Comparison of ENCODE assay signal across 1 cellular context in genomic region chr7:4800926-4801838, GRCh38.
TF ChIP-seq lines count a peak whose summit lies in the region.

No MANE protein-coding gene starts in this region.

TF ChIP-seq in HEK293, 187 proteins besides CTCF, POLR2A, EP300 and RAD21 (continued from another document):
- no peak for TF ChIP-seq ZBTB11 (tag by site-specific recombination; conservative IDR thresholded peaks at IDR 0.05; ENCODE audit: low read depth)
- no peak for TF ChIP-seq ZNF529 (tag by site-specific recombination; IDR thresholded peaks at IDR 0.05; ENCODE audit: insufficient replicate concordance)
- TF ChIP-seq ZNF843 (tag by site-specific recombination; IDR thresholded peaks at IDR 0.05) = no peak
- TF ChIP-seq ZNF426 (tag by site-specific recombination; IDR thresholded peaks at IDR 0.05) = no peak
- TF ChIP-seq KLF9 (tag by site-specific recombination; IDR thresholded peaks at IDR 0.05; ENCODE audit: low read depth) = 0 out of 2 replicates have a peak, but pooled peaks have one; percentile 9
- TF ChIP-seq ZNF132 (tag by site-specific recombination; IDR thresholded peaks at IDR 0.05; ENCODE audit: borderline replicate concordance) = no peak
- TF ChIP-seq ZSCAN4 (tag by site-specific recombination; IDR thresholded peaks at IDR 0.05) = peak; percentile 75
TF ChIP-seq in HEK293: peak in this region for 2.
